ENCODE assay signal across 9 cellular contexts in genomic region chr12:54935235-54935951, GRCh38. TPM values are rescaled to one million over a fixed set of nuclear protein-coding genes. Genes with fewer than 3 reads are reported as not detected.
DNase-seq lines count a peak whose midpoint lies in the region; ATAC-seq, FAIRE-seq and TF ChIP-seq lines count a peak whose summit lies in the region.
"Had no signal": no experiment of that assay in that cellular context is flagged by ENCODE, and none has a peak within 500 bp of the region (broad histone marks: within the 10 kb centered on the region; RNA-seq: fewer than 3 reads in every experiment).

No MANE protein-coding gene starts in this region.

- ATAC-seq in HG03196 (IDR thresholded peaks at IDR 0.05; ENCODE audit: unreplicated experiment), result peak; percentile 95

- DNase-seq in AG09309 (ENCODE audit: low read depth) (peak; percentile 74), GM19238 (ENCODE audit: insufficient read length, low spot score) (peak; percentile 47), SW 1271 (lab: John Stamatoyannopoulos, UW) (peak; percentile 69 to 89), bronchial epithelial cell (ENCODE audit: low read depth) (peak; percentile 99), non-pigmented ciliary epithelial cell (ENCODE audit: low read depth) (peak; percentile 89), DMS79 (lab: John Stamatoyannopoulos, UW) (no peak), medulla oblongata (ENCODE audit: extremely low spot score) (no peak)
- DNase-seq: naive B cell had no signal

- TF ChIP-seq CTCF in AG09309 (IDR thresholded peaks at IDR 0.05; ENCODE audit: control insufficient read depth, insufficient read depth, low read depth, low read length, missing control alignments) (peak; percentile 12), bronchial epithelial cell (IDR thresholded peaks at IDR 0.05; ENCODE audit: insufficient read depth, low read length, severe bottlenecking) (no peak)

- H3K36me3 ChIP-seq in bronchial epithelial cell (ENCODE audit: control insufficient read depth, insufficient read depth, low read length), result no peaks in the 10 kb centered on the region

- H3K4me3 ChIP-seq in AG09309 (ENCODE audit: control insufficient read depth, low read depth, low read length) (no peak overlapping the region), bronchial epithelial cell (ENCODE audit: low read depth, low read length) (no peak overlapping the region)

- H3K27me3 ChIP-seq in bronchial epithelial cell (ENCODE audit: control insufficient read depth, insufficient read depth, low read length), result no peaks in the 10 kb centered on the region

- peak; percentile 86 for FAIRE-seq in bronchial epithelial cell (lab: Jason Lieb, UNC)

RNA-seq across cellular contexts. Expression of gene TESPA1, which starts 49.2 kb away (rescaled TPM):
- total RNA-seq in bronchial epithelial cell, result not detected in 2 replicates

Comparison
In these comparisons a context has a peak if more than half of its experiments do, and no peak if none do; other contexts are left out.
1. DNase-seq: peak in AG09309 (single experiment), GM19238 (single experiment), SW 1271 (2 of 2), bronchial epithelial cell (single experiment) and non-pigmented ciliary epithelial cell (single experiment); none in DMS79 (single experiment) and medulla oblongata (single experiment).